ENCODE assay signal across 1 cellular context in the genomic region with DNA sequence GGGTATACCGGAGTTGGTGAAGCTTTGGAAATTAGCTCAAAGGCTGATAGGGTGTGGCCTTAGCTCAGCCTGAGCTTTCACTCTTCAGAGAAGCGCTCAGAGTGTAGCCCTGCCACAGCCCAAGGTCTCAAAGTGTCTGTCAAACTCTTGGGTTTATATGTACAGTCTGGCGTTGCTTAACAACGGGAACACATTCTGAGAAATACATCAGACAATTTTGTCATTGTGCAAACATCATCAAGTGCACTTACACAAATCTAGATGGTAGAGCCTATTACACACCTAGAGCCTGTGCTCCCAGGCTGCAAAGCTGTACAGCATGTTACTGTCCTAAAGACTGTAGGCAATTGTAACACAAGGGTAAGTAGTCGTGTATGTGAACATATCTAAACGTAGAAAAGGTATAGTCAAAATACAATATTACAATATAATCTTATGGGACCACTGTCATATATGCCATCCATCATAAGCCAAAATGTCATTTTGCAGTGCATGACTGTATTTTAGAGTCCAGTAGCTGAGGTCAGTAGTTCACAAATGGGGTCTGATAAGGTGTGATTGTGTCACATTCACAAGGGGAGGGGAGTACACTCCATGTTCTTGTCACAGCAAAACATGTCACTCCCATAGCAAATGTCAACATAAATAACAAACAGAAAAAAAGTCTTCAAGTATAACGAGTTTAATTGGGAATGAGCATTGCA.
TF ChIP-seq lines count a peak whose summit lies in the region.

No MANE protein-coding gene starts in this region.

TF ChIP-seq in HepG2, 621 proteins besides CTCF, POLR2A, EP300 and RAD21:
- no peak for TF ChIP-seq RBM22 (optimal IDR thresholded peaks at IDR 0.05; ENCODE audit: low read length)
- TF ChIP-seq HNRNPLL (IDR thresholded peaks at IDR 0.05; ENCODE audit: low read depth, low read length, poor library complexity, severe bottlenecking) = no peak
- TF ChIP-seq NCOA2 (CRISPR knock-in tag; IDR thresholded peaks at IDR 0.05) = no peak
- TF ChIP-seq FOXA1 (IDR thresholded peaks at IDR 0.05) = no peak
- TF ChIP-seq FOXA1 (CRISPR knock-in tag; IDR thresholded peaks at IDR 0.05) = 0 out of 2 replicates have a peak, but pooled peaks have one; percentile 10
- TF ChIP-seq, protein P1, sequence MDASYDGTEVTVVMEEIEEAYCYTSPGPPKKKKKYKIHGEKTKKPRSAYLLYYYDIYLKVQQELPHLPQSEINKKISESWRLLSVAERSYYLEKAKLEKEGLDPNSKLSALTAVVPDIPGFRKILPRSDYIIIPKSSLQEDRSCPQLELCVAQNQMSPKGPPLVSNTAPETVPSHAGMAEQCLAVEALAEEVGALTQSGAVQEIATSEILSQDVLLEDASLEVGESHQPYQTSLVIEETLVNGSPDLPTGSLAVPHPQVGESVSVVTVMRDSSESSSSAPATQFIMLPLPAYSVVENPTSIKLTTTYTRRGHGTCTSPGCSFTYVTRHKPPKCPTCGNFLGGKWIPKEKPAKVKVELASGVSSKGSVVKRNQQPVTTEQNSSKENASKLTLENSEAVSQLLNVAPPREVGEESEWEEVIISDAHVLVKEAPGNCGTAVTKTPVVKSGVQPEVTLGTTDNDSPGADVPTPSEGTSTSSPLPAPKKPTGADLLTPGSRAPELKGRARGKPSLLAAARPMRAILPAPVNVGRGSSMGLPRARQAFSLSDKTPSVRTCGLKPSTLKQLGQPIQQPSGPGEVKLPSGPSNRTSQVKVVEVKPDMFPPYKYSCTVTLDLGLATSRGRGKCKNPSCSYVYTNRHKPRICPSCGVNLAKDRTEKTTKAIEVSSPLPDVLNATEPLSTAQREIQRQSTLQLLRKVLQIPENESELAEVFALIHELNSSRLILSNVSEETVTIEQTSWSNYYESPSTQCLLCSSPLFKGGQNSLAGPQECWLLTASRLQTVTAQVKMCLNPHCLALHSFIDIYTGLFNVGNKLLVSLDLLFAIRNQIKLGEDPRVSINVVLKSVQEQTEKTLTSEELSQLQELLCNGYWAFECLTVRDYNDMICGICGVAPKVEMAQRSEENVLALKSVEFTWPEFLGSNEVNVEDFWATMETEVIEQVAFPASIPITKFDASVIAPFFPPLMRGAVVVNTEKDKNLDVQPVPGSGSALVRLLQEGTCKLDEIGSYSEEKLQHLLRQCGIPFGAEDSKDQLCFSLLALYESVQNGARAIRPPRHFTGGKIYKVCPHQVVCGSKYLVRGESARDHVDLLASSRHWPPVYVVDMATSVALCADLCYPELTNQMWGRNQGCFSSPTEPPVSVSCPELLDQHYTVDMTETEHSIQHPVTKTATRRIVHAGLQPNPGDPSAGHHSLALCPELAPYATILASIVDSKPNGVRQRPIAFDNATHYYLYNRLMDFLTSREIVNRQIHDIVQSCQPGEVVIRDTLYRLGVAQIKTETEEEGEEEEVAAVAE (CRISPR knock-in tag; IDR thresholded peaks at IDR 0.05; ENCODE audit: borderline replicate concordance) = no peak
- TF ChIP-seq CCAR2 (optimal IDR thresholded peaks at IDR 0.05; ENCODE audit: low read depth, low read length) = no peak
- TF ChIP-seq FIP1L1 (IDR thresholded peaks at IDR 0.05; ENCODE audit: borderline replicate concordance, insufficient read depth, low read depth, low read length) = no peak
- TF ChIP-seq ZMYM2 (CRISPR knock-in tag; IDR thresholded peaks at IDR 0.05) = no peak
- TF ChIP-seq FOXK1 (CRISPR knock-in tag; IDR thresholded peaks at IDR 0.05; ENCODE audit: borderline replicate concordance, low read depth) = no peak
- TF ChIP-seq, protein P2, sequence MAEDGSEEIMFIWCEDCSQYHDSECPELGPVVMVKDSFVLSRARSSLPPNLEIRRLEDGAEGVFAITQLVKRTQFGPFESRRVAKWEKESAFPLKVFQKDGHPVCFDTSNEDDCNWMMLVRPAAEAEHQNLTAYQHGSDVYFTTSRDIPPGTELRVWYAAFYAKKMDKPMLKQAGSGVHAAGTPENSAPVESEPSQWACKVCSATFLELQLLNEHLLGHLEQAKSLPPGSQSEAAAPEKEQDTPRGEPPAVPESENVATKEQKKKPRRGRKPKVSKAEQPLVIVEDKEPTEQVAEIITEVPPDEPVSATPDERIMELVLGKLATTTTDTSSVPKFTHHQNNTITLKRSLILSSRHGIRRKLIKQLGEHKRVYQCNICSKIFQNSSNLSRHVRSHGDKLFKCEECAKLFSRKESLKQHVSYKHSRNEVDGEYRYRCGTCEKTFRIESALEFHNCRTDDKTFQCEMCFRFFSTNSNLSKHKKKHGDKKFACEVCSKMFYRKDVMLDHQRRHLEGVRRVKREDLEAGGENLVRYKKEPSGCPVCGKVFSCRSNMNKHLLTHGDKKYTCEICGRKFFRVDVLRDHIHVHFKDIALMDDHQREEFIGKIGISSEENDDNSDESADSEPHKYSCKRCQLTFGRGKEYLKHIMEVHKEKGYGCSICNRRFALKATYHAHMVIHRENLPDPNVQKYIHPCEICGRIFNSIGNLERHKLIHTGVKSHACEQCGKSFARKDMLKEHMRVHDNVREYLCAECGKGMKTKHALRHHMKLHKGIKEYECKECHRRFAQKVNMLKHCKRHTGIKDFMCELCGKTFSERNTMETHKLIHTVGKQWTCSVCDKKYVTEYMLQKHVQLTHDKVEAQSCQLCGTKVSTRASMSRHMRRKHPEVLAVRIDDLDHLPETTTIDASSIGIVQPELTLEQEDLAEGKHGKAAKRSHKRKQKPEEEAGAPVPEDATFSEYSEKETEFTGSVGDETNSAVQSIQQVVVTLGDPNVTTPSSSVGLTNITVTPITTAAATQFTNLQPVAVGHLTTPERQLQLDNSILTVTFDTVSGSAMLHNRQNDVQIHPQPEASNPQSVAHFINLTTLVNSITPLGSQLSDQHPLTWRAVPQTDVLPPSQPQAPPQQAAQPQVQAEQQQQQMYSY (CRISPR knock-in tag; IDR thresholded peaks at IDR 0.05) = no peak
- peak; percentile 58; the same call in 1 of the 2 replicates for TF ChIP-seq CEBPB (IDR thresholded peaks at IDR 0.05; ENCODE audit: borderline replicate concordance, low read depth, low read length)
- TF ChIP-seq, protein P3, sequence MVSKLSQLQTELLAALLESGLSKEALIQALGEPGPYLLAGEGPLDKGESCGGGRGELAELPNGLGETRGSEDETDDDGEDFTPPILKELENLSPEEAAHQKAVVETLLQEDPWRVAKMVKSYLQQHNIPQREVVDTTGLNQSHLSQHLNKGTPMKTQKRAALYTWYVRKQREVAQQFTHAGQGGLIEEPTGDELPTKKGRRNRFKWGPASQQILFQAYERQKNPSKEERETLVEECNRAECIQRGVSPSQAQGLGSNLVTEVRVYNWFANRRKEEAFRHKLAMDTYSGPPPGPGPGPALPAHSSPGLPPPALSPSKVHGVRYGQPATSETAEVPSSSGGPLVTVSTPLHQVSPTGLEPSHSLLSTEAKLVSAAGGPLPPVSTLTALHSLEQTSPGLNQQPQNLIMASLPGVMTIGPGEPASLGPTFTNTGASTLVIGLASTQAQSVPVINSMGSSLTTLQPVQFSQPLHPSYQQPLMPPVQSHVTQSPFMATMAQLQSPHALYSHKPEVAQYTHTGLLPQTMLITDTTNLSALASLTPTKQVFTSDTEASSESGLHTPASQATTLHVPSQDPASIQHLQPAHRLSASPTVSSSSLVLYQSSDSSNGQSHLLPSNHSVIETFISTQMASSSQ (IDR thresholded peaks at IDR 0.05; ENCODE audit: low read depth) = no peak
- TF ChIP-seq, protein P3 (CRISPR knock-in tag; IDR thresholded peaks at IDR 0.05; ENCODE audit: borderline replicate concordance) = no peak
- no peak for TF ChIP-seq NR2F1 (CRISPR knock-in tag; IDR thresholded peaks at IDR 0.05)
- no peak for TF ChIP-seq KLF16 (CRISPR knock-in tag; IDR thresholded peaks at IDR 0.05)
